In genomic region chr7:87933953-87934698, GRCh38 we compare ENCODE assay signal across 1 cellular context.
TF ChIP-seq lines count a peak whose summit lies in the region.

Gene ADAM22 (plus strand): TSS chr7:87934251. CDS start chr7:87934466, 215 bp downstream.

TF ChIP-seq in HepG2, 621 proteins besides CTCF, POLR2A, EP300 and RAD21 (continued from another document and continues in another):
- TF ChIP-seq TRIM22 (IDR thresholded peaks at IDR 0.05) (no peak), IRF1 (CRISPR knock-in tag; IDR thresholded peaks at IDR 0.05; ENCODE audit: low read depth) (no peak), ADNP (CRISPR knock-in tag; IDR thresholded peaks at IDR 0.05) (0 out of 2 replicates have a peak, but pooled peaks have one; percentile 10), ZNF382 (CRISPR knock-in tag; IDR thresholded peaks at IDR 0.05; ENCODE audit: borderline replicate concordance) (no peak), KDM3A (CRISPR knock-in tag; IDR thresholded peaks at IDR 0.05; ENCODE audit: low read depth) (peak; percentile 73; the same call in 1 of the 2 replicates), KLF12 (CRISPR knock-in tag; IDR thresholded peaks at IDR 0.05; ENCODE audit: borderline replicate concordance) (no peak; the same call in 1 of the 2 replicates), CEBPZ (IDR thresholded peaks at IDR 0.05; ENCODE audit: low read length) (no peak), ZBTB20 (CRISPR knock-in tag; IDR thresholded peaks at IDR 0.05; ENCODE audit: borderline replicate concordance, low read depth) (no peak), ZNF572 (CRISPR knock-in tag; IDR thresholded peaks at IDR 0.05) (no peak), NFE2L2 (IDR thresholded peaks at IDR 0.05; ENCODE audit: low read length) (no peak), POGZ (CRISPR knock-in tag; IDR thresholded peaks at IDR 0.05) (peak; percentile 90), ZNF737 (CRISPR knock-in tag; IDR thresholded peaks at IDR 0.05; ENCODE audit: borderline replicate concordance) (no peak), NBN (conservative IDR thresholded peaks at IDR 0.05) (no peak), LBX2 (CRISPR knock-in tag; IDR thresholded peaks at IDR 0.05; ENCODE audit: borderline replicate concordance) (peak; percentile 38; the same call in 1 of the 2 replicates), GATA4 (IDR thresholded peaks at IDR 0.05; ENCODE audit: borderline replicate concordance, low read depth) (no peak), DDIT3 (CRISPR knock-in tag; IDR thresholded peaks at IDR 0.05) (no peak), ZNF720 (CRISPR knock-in tag; IDR thresholded peaks at IDR 0.05) (no peak), THRA (CRISPR knock-in tag; IDR thresholded peaks at IDR 0.05; ENCODE audit: borderline replicate concordance) (no peak), SNRNP70 (IDR thresholded peaks at IDR 0.05; ENCODE audit: low read depth, low read length) (no peak), ZNF20 (CRISPR knock-in tag; IDR thresholded peaks at IDR 0.05) (no peak), TEAD2 (CRISPR knock-in tag; IDR thresholded peaks at IDR 0.05) (0 out of 2 replicates have a peak, but pooled peaks have one; percentile 5), MTF1 (CRISPR knock-in tag; IDR thresholded peaks at IDR 0.05) (no peak; the same call in 1 of the 2 replicates), POLR2G (IDR thresholded peaks at IDR 0.05; ENCODE audit: low read depth, low read length) (peak; percentile 83), ZNF383 (CRISPR knock-in tag; IDR thresholded peaks at IDR 0.05; ENCODE audit: borderline replicate concordance) (0 out of 2 replicates have a peak, but pooled peaks have one; percentile 45), ZNF567 (CRISPR knock-in tag; IDR thresholded peaks at IDR 0.05; ENCODE audit: borderline replicate concordance) (peak; percentile 40; the same call in 1 of the 2 replicates), NCOR1 (IDR thresholded peaks at IDR 0.05; ENCODE audit: borderline replicate concordance, low read length) (no peak), ZNF503 (CRISPR knock-in tag; IDR thresholded peaks at IDR 0.05) (0 out of 2 replicates have a peak, but pooled peaks have one; percentile 48), ZBTB4 (CRISPR knock-in tag; IDR thresholded peaks at IDR 0.05; ENCODE audit: borderline replicate concordance) (no peak), ZNF83 (CRISPR knock-in tag; IDR thresholded peaks at IDR 0.05; ENCODE audit: borderline replicate concordance) (no peak), MLX (CRISPR knock-in tag; IDR thresholded peaks at IDR 0.05) (no peak), BHLHE40 (IDR thresholded peaks at IDR 0.05; ENCODE audit: low read length) (no peak), MIER2 (CRISPR knock-in tag; IDR thresholded peaks at IDR 0.05) (no peak), ZNF773 (CRISPR knock-in tag; IDR thresholded peaks at IDR 0.05; ENCODE audit: borderline replicate concordance) (0 out of 2 replicates have a peak, but pooled peaks have one; percentile 63), RORA (CRISPR knock-in tag; IDR thresholded peaks at IDR 0.05) (no peak), ZMYM3 (CRISPR knock-in tag; IDR thresholded peaks at IDR 0.05) (peak; percentile 37; the same call in 1 of the 2 replicates), ZNF687 (CRISPR knock-in tag; IDR thresholded peaks at IDR 0.05) (peak; percentile 92)
